In genomic region chr2:178258916-178259315, GRCh38 we compare ENCODE assay signal across 34 cellular contexts.
A peak's percentile ranks its signal among the peaks of the same experiment; 100 is the strongest.
DNase-seq lines count a peak whose midpoint lies in the region; ATAC-seq, FAIRE-seq and TF ChIP-seq lines count a peak whose summit lies in the region.
"Had no signal": no experiment of that assay in that cellular context is flagged by ENCODE, and none has a peak within 500 bp of the region (broad histone marks: within the 10 kb centered on the region; RNA-seq: fewer than 3 reads in every experiment).

No MANE protein-coding gene starts in this region.

- H3K9me3 Mint-ChIP-seq in Calu3 (ENCODE audit: low read depth, unreplicated experiment), result no peaks in the 10 kb centered on the region
- H3K9me3 Mint-ChIP-seq in CD8-positive, alpha-beta memory T cell, result peaks cover 0 to 9% (median 0%) of the 10 kb centered on the region in 5 donors
- H3K9me3 Mint-ChIP-seq: activated B cell treated with CpG ODN at 0.5 μM for 24 hours; CD4-positive, alpha-beta memory T cell; natural killer cell had no signal

- no peaks in the 10 kb centered on the region for H3K27me3 ChIP-seq in CD8-positive, alpha-beta memory T cell (ENCODE audit: insufficient read depth, low read length, poor library complexity, severe bottlenecking)
- H3K27me3 ChIP-seq: pancreas, uterus had no signal

- ATAC-seq in GM19452 (IDR thresholded peaks at IDR 0.05; ENCODE audit: unreplicated experiment) (no peak), HG03039 (IDR thresholded peaks at IDR 0.05; ENCODE audit: unreplicated experiment) (no peak), GM19035 (IDR thresholded peaks at IDR 0.05; ENCODE audit: unreplicated experiment) (no peak)
- ATAC-seq: natural killer cell, pancreas, right cardiac atrium, Right ventricle myocardium inferior had no signal

- no peak for TF ChIP-seq POLR2A in H54 (IDR thresholded peaks at IDR 0.05; ENCODE audit: low read depth, low read length)

- no peaks in the 10 kb centered on the region for H3K4me1 ChIP-seq in CD8-positive, alpha-beta memory T cell (ENCODE audit: insufficient read depth, low read length)
- H3K4me1 ChIP-seq: pancreas, uterus had no signal

- H3K36me3 ChIP-seq in CD8-positive, alpha-beta memory T cell (ENCODE audit: insufficient read depth, low read length), result no peaks in the 10 kb centered on the region
- H3K36me3 ChIP-seq: left ventricle myocardium inferior, pancreas, uterus had no signal

- H3K36me3 Mint-ChIP-seq in Calu3 (ENCODE audit: insufficient read depth, unreplicated experiment), result no peaks in the 10 kb centered on the region
- H3K36me3 Mint-ChIP-seq in CD8-positive, alpha-beta memory T cell, result no peaks in the 10 kb centered on the region
- H3K36me3 Mint-ChIP-seq: activated naive CD8-positive, alpha-beta T cell; CD4-positive, alpha-beta memory T cell; natural killer cell had no signal

- no peak overlapping the region for H3K27ac ChIP-seq in RWPE1
- no peak overlapping the region for H3K27ac ChIP-seq in CD8-positive, alpha-beta memory T cell (ENCODE audit: low read depth, low read length)
- H3K27ac ChIP-seq: left ventricle myocardium inferior, pancreas, uterus had no signal

- no peaks in the 10 kb centered on the region for H3K27me3 Mint-ChIP-seq in Calu3 (ENCODE audit: unreplicated experiment)
- H3K27me3 Mint-ChIP-seq in CD8-positive, alpha-beta memory T cell, result peaks cover 1 to 18% of the 10 kb centered on the region in 2 donors
- H3K27me3 Mint-ChIP-seq: activated B cell treated with CpG ODN at 0.5 μM for 24 hours; activated naive CD8-positive, alpha-beta T cell had no signal

- intact Hi-C loops in Calu3 (cut with micrococcal nuclease; ENCODE audit: unreplicated experiment), result no loop called here

- no peaks in the 10 kb centered on the region for H3K9me3 ChIP-seq in CD8-positive, alpha-beta memory T cell (ENCODE audit: low read length)
- H3K9me3 ChIP-seq: left ventricle myocardium inferior, pancreas, uterus had no signal

- no peak for TF ChIP-seq CTCF in Calu3 (IDR thresholded peaks at IDR 0.05; ENCODE audit: unreplicated experiment)
- no peak for TF ChIP-seq CTCF in RWPE1 (conservative IDR thresholded peaks at IDR 0.05; ENCODE audit: low read depth)
- no peak for TF ChIP-seq CTCF in epithelial cell of esophagus (IDR thresholded peaks at IDR 0.05; ENCODE audit: insufficient read depth, low read depth, low read length, missing control alignments)

- BruUV-seq in Calu3 (replicated peaks; lab: Mats Ljungman, UMichigan), result no TSS peak

- H3K4me1 Mint-ChIP-seq in Calu3 (ENCODE audit: low read depth, unreplicated experiment), result no peaks in the 10 kb centered on the region
- H3K4me1 Mint-ChIP-seq in CD8-positive, alpha-beta memory T cell, result no peaks in the 10 kb centered on the region
- H3K4me1 Mint-ChIP-seq: activated B cell treated with CpG ODN at 0.5 μM for 24 hours; CD4-positive, alpha-beta memory T cell; natural killer cell had no signal

- H3K4me3 Mint-ChIP-seq in Calu3 (ENCODE audit: low read depth, unreplicated experiment), result no peak overlapping the region
- no peak overlapping the region for H3K4me3 Mint-ChIP-seq in CD8-positive, alpha-beta memory T cell
- H3K4me3 Mint-ChIP-seq: activated B cell treated with CpG ODN at 0.5 μM for 24 hours; activated naive CD8-positive, alpha-beta T cell; CD4-positive, alpha-beta memory T cell; natural killer cell had no signal

- FAIRE-seq in H54 (lab: Jason Lieb, UNC), result peak; percentile 45
- FAIRE-seq: A204.1, frontal cortex, GM12891, pancreas had no signal

- peak overlapping the region; percentile 31 for H3K27ac Mint-ChIP-seq in Calu3 (ENCODE audit: unreplicated experiment)
- H3K27ac Mint-ChIP-seq in CD8-positive, alpha-beta memory T cell, result no peak overlapping the region
- H3K27ac Mint-ChIP-seq: activated B cell treated with CpG ODN at 0.5 μM for 24 hours; activated naive CD8-positive, alpha-beta T cell; natural killer cell had no signal

- DNase-seq in Calu3 (no peak), H54 (ENCODE audit: insufficient read length, low spot score) (no peak), RWPE1 (ENCODE audit: low spot score) (peak; percentile 16), epithelial cell of esophagus (ENCODE audit: low read depth) (peak; percentile 55)
- no peak for DNase-seq in CD8-positive, alpha-beta memory T cell
- DNase-seq: activated B cell treated with CpG ODN at 0.5 μM for 24 hours; activated CD4-positive, alpha-beta T cell treated with anti-CD3 and anti-CD28 coated beads, Interleukin-2, amount 50 U/mL, for 4 hours; AML-193; aorta; CD4-positive, alpha-beta memory T cell; effector CD4-positive, alpha-beta T cell; hypothalamus; Kasumi-1; left ventricle myocardium inferior; midbrain; natural killer cell; NCI-H1092; NCI-H1930; NCI-H226; pancreas; right cardiac atrium; stimulated activated CD4-positive, alpha-beta T cell treated with anti-CD3 and anti-CD28 coated beads, Interleukin-12 subunit alpha, Interleukin-12 subunit beta, amount 100 ng/mL, for 4 hours; stimulated activated CD4-positive, alpha-beta T cell treated with anti-CD3 and anti-CD28 coated beads, Interleukin-4, amount 100 ng/mL, for 4 hours; stimulated activated naive CD4-positive, alpha-beta T cell; SW 1271; uterus had no signal

- H3K4me3 ChIP-seq in epithelial cell of esophagus (ENCODE audit: low read length), result no peak overlapping the region
- no peak overlapping the region for H3K4me3 ChIP-seq in CD8-positive, alpha-beta memory T cell (ENCODE audit: low read length)
- H3K4me3 ChIP-seq: left ventricle myocardium inferior, pancreas, uterus had no signal

- POLR2A ChIA-PET in RWPE1 (lab: Yijun Ruan, JAX; ENCODE audit: low non-redundant PET), result no interaction called here
- POLR2A ChIA-PET in CD8-positive, alpha-beta memory T cell (lab: Charles Lee), result no interaction called here

- CTCF ChIA-PET in Calu3 (lab: Charles Lee), result interaction anchor here (0.7 kb wide), 1 partner anchor 77 kb away, joined by 3 read pairs; no protein-coding TSS in a partner anchor
- CTCF ChIA-PET in RWPE1 (lab: Yijun Ruan, JAX), result interaction anchor here (0.5 to 0.9 kb wide), 5 partner anchors 12 to 96 kb away, joined by 3 to 6 read pairs (median 3); no protein-coding TSS in a partner anchor
- CTCF ChIA-PET in CD8-positive, alpha-beta memory T cell (lab: Charles Lee), result interaction anchor here (1.4 kb wide), 1 partner anchor 147 kb away, joined by 3 read pairs; the partner anchor contains the start of gene RBM45

Comparison
In these comparisons a context has a peak if more than half of its experiments do, and no peak if none do; other contexts are left out.
1. DNase-seq: peak in RWPE1 (single experiment) and epithelial cell of esophagus (single experiment); none in Calu3 (single experiment), H54 (single experiment) and CD8-positive, alpha-beta memory T cell (0 of 5).